ENCODE assay signal across 8 cellular contexts in the genomic region with DNA sequence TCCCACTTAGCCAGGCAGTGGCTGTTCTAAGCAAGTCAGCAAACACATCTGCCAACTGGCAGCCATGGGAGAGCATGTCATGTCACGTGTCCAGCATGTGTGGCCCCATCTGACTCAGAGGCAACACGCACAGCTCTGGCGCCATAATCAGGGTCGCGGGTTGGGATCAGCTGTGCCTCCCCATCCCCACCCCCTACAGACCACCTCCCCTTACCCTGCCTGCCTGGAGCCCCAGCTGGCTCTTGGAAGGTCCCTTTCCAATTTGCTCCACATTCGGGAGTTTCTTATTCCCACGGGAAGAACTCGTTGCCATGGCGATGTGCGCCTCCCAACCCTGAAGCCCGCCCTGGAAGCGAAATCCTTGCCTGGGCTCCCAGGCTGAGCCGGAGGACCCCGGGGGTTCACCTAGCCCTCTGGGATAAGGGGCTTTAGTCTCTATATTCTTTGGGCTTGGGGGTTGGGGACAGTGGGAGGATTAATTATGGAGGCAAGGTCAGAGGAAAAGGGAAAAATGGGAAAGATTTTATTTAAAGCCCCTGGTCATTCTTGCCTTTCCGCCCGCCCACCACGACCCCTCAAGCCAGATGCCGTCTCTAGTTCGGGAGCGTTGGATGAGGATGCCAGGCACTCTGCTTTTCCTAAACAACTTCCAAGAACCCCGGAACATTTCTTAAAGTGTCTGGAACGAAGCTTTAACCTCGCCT.
DNase-seq lines count a peak whose midpoint lies in the region; ATAC-seq and TF ChIP-seq lines count a peak whose summit lies in the region.

No MANE protein-coding gene starts in this region.

- peaks cover 10% of the 10 kb centered on the region for H3K4me1 Mint-ChIP-seq in CD4-positive, alpha-beta T cell (ENCODE audit: low read depth)
- H3K4me1 Mint-ChIP-seq in activated CD4-positive, alpha-beta memory T cell treated with anti-CD3 and anti-CD28 coated beads for 36 hours (ENCODE audit: low read depth): peaks cover 25% of the 10 kb centered on the region
- peaks cover 11% of the 10 kb centered on the region for H3K4me1 Mint-ChIP-seq in nephron

- H3K4me1 ChIP-seq in foreskin keratinocyte: no peaks in the 10 kb centered on the region

- peak overlapping the region; percentile 77 for H3K4me3 ChIP-seq in HL-60 (replicated peaks; ENCODE audit: insufficient read depth, low read length)

- H3K4me3 Mint-ChIP-seq in CD4-positive, alpha-beta T cell: peak overlapping the region; percentile 74
- peak overlapping the region; percentile 77 for H3K4me3 Mint-ChIP-seq in activated CD4-positive, alpha-beta memory T cell treated with anti-CD3 and anti-CD28 coated beads for 36 hours
- peak overlapping the region; percentile 85 to 87 (median 86) for H3K4me3 Mint-ChIP-seq in nephron

- no peak for DNase-seq in CD4-positive, alpha-beta T cell
- DNase-seq in HL-60 (ENCODE audit: low read depth in 1 of 2, low spot score in 1 of 2): no peak
- DNase-seq in activated CD4-positive, alpha-beta memory T cell treated with anti-CD3 and anti-CD28 coated beads for 36 hours: peak; percentile 29
- peak in 1 of 2 donors; percentile 63 for DNase-seq in foreskin keratinocyte
- no peak for DNase-seq in stimulated activated CD8-positive, alpha-beta memory T cell treated with anti-CD3 and anti-CD28 coated beads, Interleukin-4, amount 100 ng/mL, for 48 hours

- CTCF ChIA-PET in CD4-positive, alpha-beta T cell (lab: Charles Lee): interaction anchor here (0.7 kb wide), 1 partner anchor 300 kb away, joined by 3 read pairs; no protein-coding TSS in a partner anchor
- CTCF ChIA-PET in activated CD4-positive, alpha-beta memory T cell treated with anti-CD3 and anti-CD28 coated beads for 36 hours (lab: Charles Lee): interaction anchor here (0.6 to 1.0 kb wide), 2 partner anchors 19 to 765 kb away, joined by 3 to 5 read pairs; no protein-coding TSS in a partner anchor

- TF ChIP-seq CTCF in CD4-positive, alpha-beta T cell (IDR thresholded peaks at IDR 0.05): no peak
- TF ChIP-seq CTCF in HL-60 (IDR thresholded peaks at IDR 0.05; ENCODE audit: insufficient read depth, low read length) (no peak), foreskin keratinocyte (conservative IDR thresholded peaks at IDR 0.05) (no peak), nephron (IDR thresholded peaks at IDR 0.05; ENCODE audit: unreplicated experiment in 3 of 3) (no peak)

- no peak overlapping the region for H3K27ac ChIP-seq in CD4-positive, alpha-beta T cell (ENCODE audit: low read depth, low read length)
- H3K27ac ChIP-seq in HL-60 (replicated peaks): peak overlapping the region; percentile 54
- peak overlapping the region; percentile 38 for H3K27ac ChIP-seq in foreskin keratinocyte

- H3K27ac Mint-ChIP-seq in CD4-positive, alpha-beta T cell: no peak overlapping the region
- H3K27ac Mint-ChIP-seq in activated CD4-positive, alpha-beta memory T cell treated with anti-CD3 and anti-CD28 coated beads for 36 hours: no peak overlapping the region
- peak overlapping the region; percentile 89 to 94 (median 93) for H3K27ac Mint-ChIP-seq in nephron

- POLR2A ChIA-PET in CD4-positive, alpha-beta T cell (lab: Charles Lee): no interaction called here
- POLR2A ChIA-PET in activated CD4-positive, alpha-beta memory T cell treated with anti-CD3 and anti-CD28 coated beads for 36 hours (lab: Charles Lee): interaction anchor here (1.3 kb wide), 1 partner anchor 571 kb away, joined by 4 read pairs; a partner anchor contains a TSS

- no peaks in the 10 kb centered on the region for H3K27me3 ChIP-seq in CD4-positive, alpha-beta T cell (ENCODE audit: control insufficient read depth, insufficient read depth, low read length)
- no peaks in the 10 kb centered on the region for H3K27me3 ChIP-seq in HL-60 (ENCODE audit: insufficient read depth, poor library complexity, severe bottlenecking)
- H3K27me3 ChIP-seq in foreskin keratinocyte: no peaks in the 10 kb centered on the region

- no peaks in the 10 kb centered on the region for H3K9me3 Mint-ChIP-seq in CD4-positive, alpha-beta T cell
- H3K9me3 Mint-ChIP-seq in activated CD4-positive, alpha-beta memory T cell treated with anti-CD3 and anti-CD28 coated beads for 36 hours: no peaks in the 10 kb centered on the region
- no peaks in the 10 kb centered on the region for H3K9me3 Mint-ChIP-seq in nephron

- H3K9me3 ChIP-seq in CD4-positive, alpha-beta T cell (ENCODE audit: control insufficient read depth, low read length): no peaks in the 10 kb centered on the region

- no peaks in the 10 kb centered on the region for H3K36me3 Mint-ChIP-seq in CD4-positive, alpha-beta T cell (ENCODE audit: low read depth)
- no peaks in the 10 kb centered on the region for H3K36me3 Mint-ChIP-seq in activated CD4-positive, alpha-beta memory T cell treated with anti-CD3 and anti-CD28 coated beads for 36 hours
- H3K36me3 Mint-ChIP-seq in nephron (ENCODE audit: low read depth): no peaks in the 10 kb centered on the region

- intact Hi-C loops in CD4-positive, alpha-beta T cell (cut with DNase I, micrococcal nuclease): no loop called here
- intact Hi-C loops in activated CD4-positive, alpha-beta memory T cell treated with anti-CD3 and anti-CD28 coated beads for 36 hours (cut with micrococcal nuclease): loop anchor here (1.0 to 5.0 kb wide), 5 partner anchors 143 to 570 kb away; a partner anchor contains a TSS

- no peak for ATAC-seq in CD4-positive, alpha-beta T cell (ENCODE audit: poor library complexity)
- ATAC-seq in foreskin keratinocyte: peak; percentile 45
- no peak for ATAC-seq in HG02588 (IDR thresholded peaks at IDR 0.05; ENCODE audit: unreplicated experiment)
- no peak for ATAC-seq in GM21786 (IDR thresholded peaks at IDR 0.05; ENCODE audit: unreplicated experiment)

- no peaks in the 10 kb centered on the region for H3K27me3 Mint-ChIP-seq in CD4-positive, alpha-beta T cell
- no peaks in the 10 kb centered on the region for H3K27me3 Mint-ChIP-seq in activated CD4-positive, alpha-beta memory T cell treated with anti-CD3 and anti-CD28 coated beads for 36 hours
- H3K27me3 Mint-ChIP-seq in nephron (ENCODE audit: low read depth): peaks cover 6% of the 10 kb centered on the region

Comparison
In these comparisons a context has a peak if more than half of its experiments do, and no peak if none do; other contexts are left out.
1. H3K27ac Mint-ChIP-seq: peak in nephron (3 of 3); none in CD4-positive, alpha-beta T cell (single experiment) and activated CD4-positive, alpha-beta memory T cell treated with anti-CD3 and anti-CD28 coated beads for 36 hours (single experiment).
2. Peak in every context shown above with its lines, with median percentiles within 50 percentile points of each other: H3K4me3 Mint-ChIP-seq.